13 cellular contexts compared by ENCODE assay signal in the genomic region with DNA sequence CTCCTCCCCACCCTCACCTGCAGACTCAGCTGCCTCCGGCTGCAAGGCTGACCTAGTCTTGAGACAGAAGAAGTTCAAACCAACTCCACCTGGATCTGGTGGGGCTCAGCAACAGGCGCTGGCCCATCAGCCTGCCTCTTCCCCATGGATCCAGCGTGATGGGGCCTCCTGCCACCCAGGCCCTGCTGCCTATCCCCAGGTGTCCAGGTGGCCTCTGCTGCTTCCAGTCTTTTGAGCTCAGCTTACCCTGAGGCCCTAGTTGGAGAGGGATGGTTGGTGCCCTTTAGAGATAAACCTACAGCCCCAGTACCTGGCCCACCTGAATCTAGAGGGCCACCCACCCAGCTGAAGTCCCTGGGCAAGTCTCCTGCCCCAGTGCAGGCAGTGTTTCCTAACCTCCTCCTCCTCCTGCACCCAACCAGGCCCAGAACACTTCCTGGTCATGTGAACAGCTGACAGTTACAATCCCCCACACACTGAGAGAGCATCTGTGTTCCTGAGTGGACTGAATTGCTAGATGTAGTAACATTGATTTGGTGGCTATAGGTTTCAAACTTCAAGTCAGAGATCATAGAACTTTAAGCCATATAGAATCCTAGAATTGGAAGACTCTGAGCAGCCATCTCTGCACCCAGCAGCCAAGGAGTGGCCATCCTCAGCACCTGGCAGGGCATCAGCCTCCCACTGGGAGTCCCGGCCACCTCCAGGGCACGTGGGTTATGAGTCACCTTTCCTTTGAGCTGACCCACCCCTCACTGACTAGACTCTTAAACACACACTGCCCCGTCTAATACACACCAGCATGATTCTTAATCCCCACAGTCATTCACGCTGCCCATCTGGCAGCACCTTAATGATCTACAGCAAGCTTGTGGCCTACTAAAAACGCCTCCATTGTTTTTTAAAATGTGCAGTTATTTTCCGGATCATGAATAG. TPM values are rescaled to one million over a fixed set of nuclear protein-coding genes. Genes with fewer than 3 reads are reported as not detected.
DNase-seq lines count a peak whose midpoint lies in the region; ATAC-seq, FAIRE-seq and TF ChIP-seq lines count a peak whose summit lies in the region.
"Had no signal": no experiment of that assay in that cellular context is flagged by ENCODE, and none has a peak within 500 bp of the region (broad histone marks: within the 10 kb centered on the region; RNA-seq: fewer than 3 reads in every experiment).

No MANE protein-coding gene starts in this region.

- WGBS in A549 (ENCODE audit: missing lambda C conversion rate), result 47% methylated on average over 9 of the region's 9 CpGs

- CTCF ChIA-PET in A549 (lab: Yijun Ruan, JAX), result interaction anchor here (1.9 kb wide), 1 partner anchor 39 kb away, joined by 6 read pairs; no protein-coding TSS in a partner anchor

- H3K4me2 ChIP-seq in A549, result peak overlapping the region; percentile 24; the same call in 1 of the 3 replicates

- peak in 1 of 2 experiments; percentile 61; a peak in 3 of 6 replicates for ATAC-seq in A549
- ATAC-seq in HG02642 (IDR thresholded peaks at IDR 0.05; ENCODE audit: poor library complexity, unreplicated experiment), result no peak
- ATAC-seq in GM19397 (IDR thresholded peaks at IDR 0.05; ENCODE audit: unreplicated experiment), result no peak
- no peak for ATAC-seq in HG02884 (IDR thresholded peaks at IDR 0.05; ENCODE audit: unreplicated experiment)

- in situ Hi-C loops in G401 (cut with HindIII; ENCODE audit: low sequenced_read_pairs), result no loop called here

- H3K4me1 ChIP-seq in A549, result peaks cover 8% of the 10 kb centered on the region; the same call in 1 of the 3 replicates
- H3K4me1 ChIP-seq: HAP-1, parathyroid adenoma had no signal

- POLR2A ChIA-PET in A549 (lab: Yijun Ruan, JAX), result no interaction called here

- TF ChIP-seq EP300 in A549 (IDR thresholded peaks at IDR 0.05), result no peak

- no peak for FAIRE-seq in A549 (lab: Jason Lieb, UNC)
- FAIRE-seq: GM18507 had no signal

- DNase-seq in A549 (ENCODE audit: low read depth in 1 of 2, low spot score in 1 of 2) (peak; percentile 34 to 36), G401 (ENCODE audit: low spot score) (peak; percentile 63), RKO (ENCODE audit: low spot score) (peak; percentile 43), glomerular visceral epithelial cell (ENCODE audit: extremely low spot score) (peak; percentile 65), inferior parietal cortex (ENCODE audit: extremely low spot score) (no peak)
- DNase-seq: activated gamma-delta T cell treated with Interleukin-2 at 50 U/mL for 16 hours, NCI-H226 had no signal

- TF ChIP-seq RAD21 in A549 (conservative IDR thresholded peaks at IDR 0.05 in 1 of 2, IDR thresholded peaks at IDR 0.05 in 1 of 2), result no peak

- TF ChIP-seq CTCF in A549 (IDR thresholded peaks at IDR 0.05), result no peak

- H3K27ac ChIP-seq in A549, result no peak overlapping the region
- H3K27ac ChIP-seq: parathyroid adenoma had no signal

- no peak for TF ChIP-seq POLR2A in A549 (IDR thresholded peaks at IDR 0.05; ENCODE audit: low read length)

- no peak overlapping the region for H3K4me3 ChIP-seq in A549
- H3K4me3 ChIP-seq: HAP-1 had no signal

- no peaks in the 10 kb centered on the region for H3K9me3 ChIP-seq in A549
- H3K9me3 ChIP-seq: HAP-1 had no signal

TF ChIP-seq in A549, 52 proteins besides CTCF, POLR2A, EP300 and RAD21:
- TF ChIP-seq FOSL2 (IDR thresholded peaks at IDR 0.05) (no peak), FOSL2 (CRISPR knock-in tag; IDR thresholded peaks at IDR 0.05) (peak; percentile 49), CHD2 (IDR thresholded peaks at IDR 0.05; ENCODE audit: low read length, partially characterized antibody) (no peak), MAZ (IDR thresholded peaks at IDR 0.05; ENCODE audit: borderline replicate concordance, low read depth, low read length) (no peak)
- TF ChIP-seq, protein P1, sequence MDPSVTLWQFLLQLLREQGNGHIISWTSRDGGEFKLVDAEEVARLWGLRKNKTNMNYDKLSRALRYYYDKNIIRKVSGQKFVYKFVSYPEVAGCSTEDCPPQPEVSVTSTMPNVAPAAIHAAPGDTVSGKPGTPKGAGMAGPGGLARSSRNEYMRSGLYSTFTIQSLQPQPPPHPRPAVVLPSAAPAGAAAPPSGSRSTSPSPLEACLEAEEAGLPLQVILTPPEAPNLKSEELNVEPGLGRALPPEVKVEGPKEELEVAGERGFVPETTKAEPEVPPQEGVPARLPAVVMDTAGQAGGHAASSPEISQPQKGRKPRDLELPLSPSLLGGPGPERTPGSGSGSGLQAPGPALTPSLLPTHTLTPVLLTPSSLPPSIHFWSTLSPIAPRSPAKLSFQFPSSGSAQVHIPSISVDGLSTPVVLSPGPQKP (IDR thresholded peaks at IDR 0.05; ENCODE audit: low read depth, low read length), result no peak
- TF ChIP-seq, protein P2, sequence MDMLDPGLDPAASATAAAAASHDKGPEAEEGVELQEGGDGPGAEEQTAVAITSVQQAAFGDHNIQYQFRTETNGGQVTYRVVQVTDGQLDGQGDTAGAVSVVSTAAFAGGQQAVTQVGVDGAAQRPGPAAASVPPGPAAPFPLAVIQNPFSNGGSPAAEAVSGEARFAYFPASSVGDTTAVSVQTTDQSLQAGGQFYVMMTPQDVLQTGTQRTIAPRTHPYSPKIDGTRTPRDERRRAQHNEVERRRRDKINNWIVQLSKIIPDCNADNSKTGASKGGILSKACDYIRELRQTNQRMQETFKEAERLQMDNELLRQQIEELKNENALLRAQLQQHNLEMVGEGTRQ (IDR thresholded peaks at IDR 0.05), result peak; percentile 34; the same call in 1 of the 2 replicates

RNA-seq across cellular contexts. Expression of a gene that starts 51.9 kb away (rescaled TPM):
- 0.18 and 0.25 TPM in 2 replicates for polyA plus RNA-seq in A549 (2011; rRNA removed)
- 0.05 TPM in 2 replicates for polyA plus RNA-seq in A549 (2012; cell fraction: cytosol; rRNA removed)
- polyA plus RNA-seq in A549 (2012; cell fraction: nucleus; rRNA removed), result 0.32 and 0.81 TPM in 2 replicates
- 0.21 to 0.40 TPM (median 0.26 TPM) in 3 replicates for polyA plus RNA-seq in A549 (2017; fragmentation: RNase III; extraction: RNeasy Plus Mini Kit Qiagen cat#74134 plus additional on column Dnase treatment)
- 0.17 and 2.1 TPM in 2 replicates for polyA minus RNA-seq in A549 (2011; rRNA and poly(A)+ RNA removed)
- not detected in 2 replicates for total RNA-seq in G401 (2014; rRNA removed; shearing (Covaris generic))
